Comparison of ENCODE assay signal across 8 cellular contexts in the genomic region with DNA sequence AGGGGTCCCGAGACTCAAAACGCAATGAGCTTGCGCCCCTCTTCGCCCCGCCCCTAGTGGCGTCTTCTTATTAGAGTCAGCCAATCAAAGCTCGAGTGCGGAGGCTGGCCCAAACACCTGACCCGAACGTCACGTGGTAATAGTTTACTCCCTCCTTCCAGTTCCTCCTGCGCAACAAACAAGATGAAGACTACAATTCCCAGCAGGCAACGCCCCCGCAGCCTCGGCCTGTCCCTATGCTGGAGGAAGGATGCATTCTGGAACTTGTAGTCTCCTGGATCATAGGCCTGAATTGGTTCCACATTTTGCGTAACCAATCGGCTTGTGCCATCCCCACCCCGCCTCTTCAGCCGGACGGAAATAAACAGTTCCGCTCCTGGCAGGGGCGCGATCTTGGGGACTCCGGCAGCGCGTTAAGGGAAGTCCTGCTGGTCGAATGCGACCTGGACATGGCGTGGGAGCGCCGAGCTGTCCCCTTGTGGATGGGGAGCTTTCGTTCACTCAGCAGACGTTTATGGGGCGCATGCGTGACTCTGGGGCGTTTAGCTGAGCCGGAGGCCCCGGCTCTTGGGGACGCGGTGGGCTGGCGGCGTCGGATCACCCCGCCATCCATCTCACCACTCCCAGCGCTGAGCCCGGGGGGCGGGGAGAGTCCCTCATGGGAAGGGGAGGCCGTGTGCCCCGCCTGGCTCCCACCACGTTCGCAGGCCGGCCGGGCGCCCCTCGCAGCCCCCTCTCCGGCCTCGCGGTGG. TPM values are rescaled to one million over a fixed set of nuclear protein-coding genes. Genes with fewer than 3 reads are reported as not detected.
A peak's percentile ranks its signal among the peaks of the same experiment; 100 is the strongest.
DNase-seq lines count a peak whose midpoint lies in the region; ATAC-seq and TF ChIP-seq lines count a peak whose summit lies in the region.

A gene (minus strand): TSS at position 26 of the 752 bp plus-strand sequence. CDS start 38 bp downstream, outside the sequence.

- H3K27me3 Mint-ChIP-seq in nephron progenitor cell (ENCODE audit: low read depth, poor library complexity), result peaks cover 4% of the 10 kb centered on the region
- H3K27me3 Mint-ChIP-seq in stimulated activated naive CD8-positive, alpha-beta T cell treated with anti-CD3 and anti-CD28 coated beads, Interleukin-15, amount 100 ng/mL, for 72 hours, result no peaks in the 10 kb centered on the region

- H3K36me3 ChIP-seq in HAP-1 (replicated peaks), result peaks cover 9% of the 10 kb centered on the region; the same call in 1 of the 2 replicates
- H3K36me3 ChIP-seq in MG63, result peaks cover 10% of the 10 kb centered on the region

- peak within 1 kb of the TSS; percentile 69 for H3K4me3 ChIP-seq in HAP-1
- H3K4me3 ChIP-seq in MG63, result peak within 1 kb of the TSS; percentile 93

- H3K27ac Mint-ChIP-seq in nephron progenitor cell, result peak within 1 kb of the TSS; percentile 86
- H3K27ac Mint-ChIP-seq in stimulated activated naive CD8-positive, alpha-beta T cell treated with anti-CD3 and anti-CD28 coated beads, Interleukin-15, amount 100 ng/mL, for 72 hours, result peak within 1 kb of the TSS in 1 of 2 donors; percentile 83

- no peak for TF ChIP-seq CTCF in nephron progenitor cell (IDR thresholded peaks at IDR 0.05)

- DNase-seq in GDM1 (lab: John Stamatoyannopoulos, UW), result peak; percentile 99
- peak; percentile 99 to 100 for DNase-seq in HAP-1 (ENCODE audit: low spot score in 2 of 2)
- peak; percentile 99 for DNase-seq in MG63
- DNase-seq in SHP77 treated with DMSO at 0.1 percent for 48 hours (lab: John Stamatoyannopoulos, UW), result peak; percentile 100
- DNase-seq in activated effector memory CD4-positive, alpha-beta T cell treated with anti-CD3 and anti-CD28 coated beads, Interleukin-2, amount 50 U/mL, for 16 hours, result peak; percentile 98
- peak; percentile 100 for DNase-seq in fibroblast of the conjunctiva (ENCODE audit: low read depth)
- peak; percentile 96 for DNase-seq in nephron progenitor cell
- peak; percentile 96 to 99 for DNase-seq in stimulated activated naive CD8-positive, alpha-beta T cell treated with anti-CD3 and anti-CD28 coated beads, Interleukin-15, amount 100 ng/mL, for 72 hours

- no peak within 1 kb of the TSS for H3K4me3 Mint-ChIP-seq in nephron progenitor cell
- H3K4me3 Mint-ChIP-seq in stimulated activated naive CD8-positive, alpha-beta T cell treated with anti-CD3 and anti-CD28 coated beads, Interleukin-15, amount 100 ng/mL, for 72 hours, result no peak within 1 kb of the TSS

- peaks cover 20% of the 10 kb centered on the region for H3K4me1 Mint-ChIP-seq in nephron progenitor cell
- H3K4me1 Mint-ChIP-seq in stimulated activated naive CD8-positive, alpha-beta T cell treated with anti-CD3 and anti-CD28 coated beads, Interleukin-15, amount 100 ng/mL, for 72 hours, result peaks cover 27% of the 10 kb centered on the region

- H3K9me3 Mint-ChIP-seq in nephron progenitor cell, result no peaks in the 10 kb centered on the region
- H3K9me3 Mint-ChIP-seq in stimulated activated naive CD8-positive, alpha-beta T cell treated with anti-CD3 and anti-CD28 coated beads, Interleukin-15, amount 100 ng/mL, for 72 hours, result no peaks in the 10 kb centered on the region

- H3K27me3 ChIP-seq in HAP-1 (ENCODE audit: low read depth) (no peaks in the 10 kb centered on the region), MG63 (no peaks in the 10 kb centered on the region)

- peaks cover 4% of the 10 kb centered on the region for H3K4me1 ChIP-seq in HAP-1

- H3K36me3 Mint-ChIP-seq in nephron progenitor cell (ENCODE audit: low read depth), result peaks cover 8% of the 10 kb centered on the region

- H3K9me3 ChIP-seq in HAP-1, result no peaks in the 10 kb centered on the region
- H3K9me3 ChIP-seq in MG63, result no peaks in the 10 kb centered on the region

- in situ Hi-C loops in HAP-1 (cut with MboI; ENCODE audit: low sequenced_read_pairs), result no loop called here

- peak; percentile 92 for ATAC-seq in stimulated activated naive CD8-positive, alpha-beta T cell treated with anti-CD3 and anti-CD28 coated beads, Interleukin-15, amount 100 ng/mL, for 72 hours

RNA-seq across cellular contexts. Expression of the gene that starts here (rescaled TPM):
- 6.6 and 7.9 TPM in 2 replicates for total RNA-seq in MG63 (2014; rRNA removed; shearing (Covaris generic); ENCODE audit: low replicate concordance)

Comparison
In these comparisons a context has a peak if more than half of its experiments do, and no peak if none do; other contexts are left out.
1. Peak in every context shown above with its lines: DNase-seq, ATAC-seq and H3K4me3 ChIP-seq.